10 cellular contexts compared by ENCODE assay signal in the genomic region with DNA sequence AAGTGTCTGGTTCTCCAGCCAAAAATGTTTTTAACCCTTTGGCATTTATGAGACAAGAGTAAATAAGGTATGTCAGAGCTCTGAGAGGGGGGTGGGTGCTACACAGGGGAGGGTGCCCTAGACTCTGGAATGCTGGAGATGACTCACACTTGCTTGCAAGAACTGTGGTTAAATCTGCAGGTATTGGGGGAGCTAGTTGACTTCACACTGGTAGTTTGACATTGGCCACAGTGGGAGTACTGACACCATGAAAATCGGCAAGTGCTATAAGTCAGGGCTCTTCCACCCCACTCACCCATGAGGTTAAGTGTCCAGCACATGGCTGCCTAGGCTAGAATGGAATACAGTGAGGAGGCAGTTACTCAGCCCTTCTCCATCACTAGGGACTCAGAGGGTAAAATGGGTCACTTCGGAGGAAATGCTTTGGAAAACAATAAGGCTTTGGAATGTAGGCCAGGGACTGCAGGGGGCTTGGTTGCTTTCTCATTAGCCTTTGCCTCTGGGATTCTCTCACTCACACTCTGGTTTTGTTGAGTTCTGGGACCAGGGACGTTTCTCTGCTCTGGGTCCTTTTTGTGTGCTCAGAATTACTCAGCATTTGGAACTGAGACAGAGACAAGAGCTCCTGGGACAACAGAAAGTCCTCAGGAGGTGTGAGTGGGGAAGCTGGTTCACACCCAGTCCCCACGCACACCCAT.
DNase-seq lines count a peak whose midpoint lies in the region; ATAC-seq, FAIRE-seq and TF ChIP-seq lines count a peak whose summit lies in the region.
"Had no signal": no experiment of that assay in that cellular context is flagged by ENCODE, and none has a peak within 500 bp of the region (broad histone marks: within the 10 kb centered on the region; RNA-seq: fewer than 3 reads in every experiment).

No MANE protein-coding gene starts in this region.

- no peak overlapping the region for H3K4me3 ChIP-seq in lung
- H3K4me3 ChIP-seq: uterus had no signal

- H3K4me1 ChIP-seq in lung (ENCODE audit: control insufficient read depth in 2 of 2, insufficient read depth in 2 of 2, low read length in 2 of 2) = peaks cover 0 to 16% of the 10 kb centered on the region in 2 donors

- no peaks in the 10 kb centered on the region for H3K27me3 ChIP-seq in lung (ENCODE audit: control insufficient read depth, insufficient read depth)
- H3K27me3 ChIP-seq: uterus had no signal

- H3K27ac ChIP-seq in lung (ENCODE audit: low read depth in 1 of 2, low read length in 1 of 2) = peak overlapping the region in 1 of 2 donors; percentile 49

- H3K36me3 ChIP-seq in lung (ENCODE audit: control insufficient read depth in 2 of 2, insufficient read depth in 2 of 2, low read length in 2 of 2) = no peaks in the 10 kb centered on the region
- H3K36me3 ChIP-seq: uterus had no signal

- TF ChIP-seq CTCF in lung (IDR thresholded peaks at IDR 0.05; ENCODE audit: control extremely low read depth, extremely low read depth) = no peak

- ATAC-seq in lung (ENCODE audit: insufficient read depth, low FRiP score) = no peak
- no peak for ATAC-seq in HG02759 (IDR thresholded peaks at IDR 0.05; ENCODE audit: unreplicated experiment)
- no peak for ATAC-seq in GM19463 (IDR thresholded peaks at IDR 0.05; ENCODE audit: unreplicated experiment)

- 54 to 60% methylated on average over 4 of the region's 4 CpGs for WGBS in lung, 2 donors

- peak; percentile 88 for DNase-seq in M059J (ENCODE audit: low read depth)
- peak; percentile 41 for DNase-seq in ecto neural progenitor cell (ENCODE audit: low spot score)
- DNase-seq in lung (ENCODE audit: low spot score) = peak; percentile 17
- DNase-seq in urothelium cell line (ENCODE audit: low spot score) = peak; percentile 86
- DNase-seq in NCI-H187 (lab: John Stamatoyannopoulos, UW) = no peak
- DNase-seq: activated naive CD8-positive, alpha-beta T cell treated with anti-CD3 and anti-CD28 coated beads, Interleukin-2, amount 10 ng/mL, durations not matched to agents 7 days and 5 days; NCI-H526; uterus had no signal

- peak; percentile 13 for FAIRE-seq in urothelium cell line (lab: Jason Lieb, UNC)

- peaks cover 0 to 2% of the 10 kb centered on the region in 2 donors for H3K9me3 ChIP-seq in lung (ENCODE audit: control insufficient read depth in 2 of 2, insufficient read depth in 1 of 2, low read length in 1 of 2)
- H3K9me3 ChIP-seq: uterus had no signal

Comparison
In these comparisons a context has a peak if more than half of its experiments do, and no peak if none do; other contexts are left out.
1. DNase-seq: peak in M059J (single experiment), ecto neural progenitor cell (single experiment), lung (single experiment) and urothelium cell line (single experiment); none in NCI-H187 (0 of 2).